8 cellular contexts compared by ENCODE assay signal in the genomic region with DNA sequence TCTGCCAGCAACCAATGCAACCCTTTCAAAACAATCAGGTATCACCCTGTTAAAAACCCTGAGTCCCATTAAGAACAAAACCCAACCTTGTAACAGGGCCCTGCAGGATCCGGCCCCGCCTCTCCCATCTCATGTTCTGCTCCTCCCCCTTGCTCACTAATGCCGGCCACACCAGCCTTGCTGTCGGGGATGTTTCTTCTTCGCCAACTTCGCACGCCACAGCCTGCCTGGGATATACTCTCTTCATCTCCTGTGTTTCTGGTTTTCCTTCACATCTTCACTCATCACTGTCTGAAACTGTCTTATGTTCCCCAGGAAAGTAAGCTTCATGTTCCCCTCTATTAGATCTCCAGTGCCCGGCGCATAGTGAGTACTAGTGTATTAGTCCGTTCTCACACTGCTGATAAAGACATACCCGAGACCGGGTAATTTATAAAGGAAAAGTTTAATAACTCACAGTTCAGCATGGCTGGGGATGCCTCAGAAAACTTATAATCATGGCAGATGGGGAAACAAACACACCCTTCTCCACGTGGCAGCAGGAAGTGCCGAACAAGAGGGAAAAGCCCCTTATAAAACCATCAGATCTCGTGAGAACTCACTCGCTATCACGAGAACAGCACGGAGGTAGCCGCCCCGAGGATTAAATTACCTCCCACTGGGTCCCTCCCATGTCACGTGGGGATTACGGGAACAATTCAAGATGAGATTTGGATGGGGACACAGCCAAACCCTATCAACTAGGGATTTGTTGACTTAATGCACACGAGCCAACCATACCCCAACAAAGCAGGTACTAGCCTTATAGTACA. TPM values are rescaled to one million over a fixed set of nuclear protein-coding genes. Genes with fewer than 3 reads are reported as not detected.
DNase-seq lines count a peak whose midpoint lies in the region; ATAC-seq, FAIRE-seq and TF ChIP-seq lines count a peak whose summit lies in the region.

No MANE protein-coding gene starts in this region.

- no peak for TF ChIP-seq CTCF in omental fat pad (IDR thresholded peaks at IDR 0.05)

- in situ Hi-C loops in Caki2 (cut with HindIII; ENCODE audit: low pct_unique_long_range_greater_than_20kb, low sequenced_read_pairs) = no loop called here

- FAIRE-seq in RCC 7860 (lab: Jason Lieb, UNC) = no peak

- peak; percentile 62 for ATAC-seq in omental fat pad (ENCODE audit: low FRiP score)

- peak; percentile 38 for DNase-seq in Caki2 (ENCODE audit: low read depth)
- peak; percentile 61 for DNase-seq in RCC 7860 (ENCODE audit: low spot score)
- peak; percentile 78 for DNase-seq in fibroblast of peridontal ligament (ENCODE audit: extremely low read depth)
- DNase-seq in omental fat pad (ENCODE audit: low spot score) = no peak
- DNase-seq in NCI-H345 (lab: John Stamatoyannopoulos, UW) = no peak
- no peak for DNase-seq in NCI-H146 treated with DMSO at 0.1 percent for 48 hours (lab: John Stamatoyannopoulos, UW; ENCODE audit: unreplicated experiment)
- no peak for DNase-seq in activated CD4-positive, alpha-beta T cell treated with anti-CD3 and anti-CD28 coated beads, Interleukin-2, amount 50 U/mL, for 48 hours
- DNase-seq in T-helper 9 cell = no peak

RNA-seq across cellular contexts. Expression of a gene that starts 5.1 kb away (rescaled TPM):
- 9.4 and 23.4 TPM in 2 replicates for total RNA-seq in Caki2 (2014; rRNA removed; shearing (Covaris generic); ENCODE audit: low replicate concordance)
- total RNA-seq in omental fat pad = 10 to 100 TPM; 14.2 to 26.2 (median 15.7) TPM

RNA-seq across cellular contexts. Expression of a gene that starts 25.3 kb away (rescaled TPM):
- 7.9 TPM in 2 replicates for total RNA-seq in Caki2 (2014; rRNA removed; shearing (Covaris generic); ENCODE audit: low replicate concordance)
- 10 to 100 TPM in 3 of 4 donors, 1 to 10 TPM in 1; 5.8 to 28.5 (median 18.7) TPM for total RNA-seq in omental fat pad

RNA-seq across cellular contexts. Expression of a gene that starts 32.9 kb away (rescaled TPM):
- 0.26 and 0.84 TPM in 2 replicates for total RNA-seq in Caki2 (2014; rRNA removed; shearing (Covaris generic); ENCODE audit: low replicate concordance)
- 1 to 10 TPM; 1.2 to 3.5 (median 1.9) TPM for total RNA-seq in omental fat pad

Comparison
In these comparisons a context has a peak if more than half of its experiments do, and no peak if none do; other contexts are left out.
1. DNase-seq: peak in Caki2 (single experiment), RCC 7860 (single experiment) and fibroblast of peridontal ligament (single experiment); none in omental fat pad (single experiment), NCI-H345 (single experiment), NCI-H146 treated with DMSO at 0.1 percent for 48 hours (single experiment), activated CD4-positive, alpha-beta T cell treated with anti-CD3 and anti-CD28 coated beads, Interleukin-2, amount 50 U/mL, for 48 hours (0 of 2) and T-helper 9 cell (single experiment).